1 cellular context compared by ENCODE assay signal in genomic region chr13:37059136-37059847, GRCh38.
TF ChIP-seq lines count a peak whose summit lies in the region.

Gene SUPT20H (minus strand): TSS chr13:37059688. CDS start chr13:37051490, 8,198 bp downstream.

TF ChIP-seq in HepG2, 621 proteins besides CTCF, POLR2A, EP300 and RAD21 (continued from another document and continues in another):
- TF ChIP-seq MYPOP (CRISPR knock-in tag; IDR thresholded peaks at IDR 0.05) (peak; percentile 60; the same call in 1 of the 2 replicates), ZNF230 (CRISPR knock-in tag; IDR thresholded peaks at IDR 0.05) (peak; percentile 61; the same call in 1 of the 2 replicates), ZNF598 (CRISPR knock-in tag; IDR thresholded peaks at IDR 0.05; ENCODE audit: borderline replicate concordance) (0 out of 2 replicates have a peak, but pooled peaks have one; percentile 71), ZNF33B (CRISPR knock-in tag; IDR thresholded peaks at IDR 0.05) (no peak), RORA (CRISPR knock-in tag; IDR thresholded peaks at IDR 0.05) (no peak), ZC3H13 (CRISPR knock-in tag; IDR thresholded peaks at IDR 0.05) (0 out of 2 replicates have a peak, but pooled peaks have one; percentile 51), BCL3 (CRISPR knock-in tag; IDR thresholded peaks at IDR 0.05) (peak; percentile 59; the same call in 1 of the 2 replicates), ZNF431 (CRISPR knock-in tag; IDR thresholded peaks at IDR 0.05; ENCODE audit: borderline replicate concordance, low read depth) (no peak), ATAD3A (CRISPR knock-in tag; IDR thresholded peaks at IDR 0.05) (no peak), GPBP1L1 (CRISPR knock-in tag; IDR thresholded peaks at IDR 0.05) (no peak), MTF2 (CRISPR knock-in tag; IDR thresholded peaks at IDR 0.05; ENCODE audit: borderline replicate concordance) (no peak), SIN3B (IDR thresholded peaks at IDR 0.05; ENCODE audit: low read length) (no peak), SP2 (CRISPR knock-in tag; IDR thresholded peaks at IDR 0.05) (peak; percentile 85), GMEB1 (CRISPR knock-in tag; IDR thresholded peaks at IDR 0.05; ENCODE audit: borderline replicate concordance) (peak; percentile 84), TCF7 (IDR thresholded peaks at IDR 0.05; ENCODE audit: low read depth) (no peak), ZEB1 (IDR thresholded peaks at IDR 0.05; ENCODE audit: insufficient replicate concordance, low read depth) (no peak), ZNF350 (CRISPR knock-in tag; IDR thresholded peaks at IDR 0.05; ENCODE audit: borderline replicate concordance, low read depth) (peak; percentile 29; the same call in 1 of the 2 replicates), ZNF557 (CRISPR knock-in tag; IDR thresholded peaks at IDR 0.05) (no peak; the same call in 1 of the 2 replicates), GABPA (IDR thresholded peaks at IDR 0.05; ENCODE audit: low read depth, low read length) (peak; percentile 84), GABPA (CRISPR knock-in tag; IDR thresholded peaks at IDR 0.05; ENCODE audit: low read depth) (peak; percentile 85), HMGA1 (CRISPR knock-in tag; conservative IDR thresholded peaks at IDR 0.05) (no peak), ETV6 (CRISPR knock-in tag; conservative IDR thresholded peaks at IDR 0.05) (0 out of 2 replicates have a peak, but pooled peaks have one; percentile 65), ZNF496 (CRISPR knock-in tag; IDR thresholded peaks at IDR 0.05; ENCODE audit: insufficient replicate concordance) (no peak), ZNF275 (CRISPR knock-in tag; IDR thresholded peaks at IDR 0.05; ENCODE audit: borderline replicate concordance) (no peak), MED13 (CRISPR knock-in tag; IDR thresholded peaks at IDR 0.05) (0 out of 2 replicates have a peak, but pooled peaks have one; percentile 48), PRDM15 (CRISPR knock-in tag; IDR thresholded peaks at IDR 0.05) (peak; percentile 88), SMAD1 (CRISPR knock-in tag; IDR thresholded peaks at IDR 0.05; ENCODE audit: borderline replicate concordance, low read depth) (no peak), CREM (IDR thresholded peaks at IDR 0.05) (no peak), CREM (CRISPR knock-in tag; IDR thresholded peaks at IDR 0.05) (no peak), EHMT2 (IDR thresholded peaks at IDR 0.05; ENCODE audit: borderline replicate concordance, low read depth, low read length) (no peak), U2AF2 (IDR thresholded peaks at IDR 0.05; ENCODE audit: low read depth, low read length) (no peak), ATM (IDR thresholded peaks at IDR 0.05; ENCODE audit: borderline replicate concordance) (no peak), ZNF780A (CRISPR knock-in tag; IDR thresholded peaks at IDR 0.05) (no peak), EED (CRISPR knock-in tag; IDR thresholded peaks at IDR 0.05) (0 out of 2 replicates have a peak, but pooled peaks have one; percentile 45), KAT2B (IDR thresholded peaks at IDR 0.05; ENCODE audit: borderline replicate concordance, low read depth, low read length) (no peak), ZNF770 (CRISPR knock-in tag; IDR thresholded peaks at IDR 0.05) (no peak), SRSF9 (IDR thresholded peaks at IDR 0.05; ENCODE audit: borderline replicate concordance, insufficient read depth, low read depth, low read length, poor library complexity, severe bottlenecking) (no peak), MED1 (CRISPR knock-in tag; IDR thresholded peaks at IDR 0.05) (peak; percentile 58; the same call in 1 of the 2 replicates), ZNF318 (CRISPR knock-in tag; IDR thresholded peaks at IDR 0.05) (no peak), ZBTB3 (CRISPR knock-in tag; IDR thresholded peaks at IDR 0.05; ENCODE audit: borderline replicate concordance, low read depth) (no peak), TRIM24 (CRISPR knock-in tag; IDR thresholded peaks at IDR 0.05) (no peak)
